In the genomic region with DNA sequence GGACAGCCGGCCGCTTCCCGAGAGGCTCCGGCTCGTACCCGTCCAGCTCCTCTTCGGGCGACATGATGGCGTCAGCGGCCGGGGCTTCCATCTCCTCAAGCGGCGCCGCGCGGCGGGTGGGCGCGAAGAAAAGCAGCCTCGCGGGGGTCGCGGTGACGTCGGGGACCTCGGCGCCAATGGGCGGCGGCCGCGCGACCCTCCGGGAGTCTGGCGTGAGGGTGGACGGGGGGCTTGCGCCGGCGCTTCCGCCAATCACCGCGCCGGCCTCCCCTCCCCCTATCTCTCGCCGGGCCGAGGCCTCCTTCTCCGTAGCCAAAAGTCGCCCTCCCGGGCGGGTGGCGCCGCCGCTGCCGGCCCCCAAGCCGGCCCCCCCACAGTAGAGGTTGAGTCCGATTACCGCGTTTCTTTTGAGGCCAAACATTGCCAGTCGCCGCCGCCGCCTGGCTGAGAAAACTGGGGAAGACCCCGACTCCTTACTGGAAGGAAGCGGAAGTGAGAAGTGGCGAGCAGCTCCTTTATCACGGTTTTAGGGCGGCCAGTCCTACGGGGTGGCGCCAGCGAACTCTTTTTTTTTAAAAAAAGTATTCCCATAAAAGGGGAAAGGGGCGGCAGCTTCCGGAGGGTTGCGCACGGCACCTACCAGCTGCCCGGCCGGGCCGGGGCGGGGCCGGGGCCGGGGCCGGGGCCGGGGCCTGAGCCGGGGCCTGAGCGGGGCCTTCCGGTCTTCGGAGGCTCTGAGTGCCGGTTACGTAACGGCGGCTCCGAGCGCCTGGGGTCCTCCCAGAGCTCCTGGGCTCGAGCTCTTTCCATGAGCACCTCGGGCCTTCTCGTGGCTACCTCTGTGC, we compare ENCODE assay signal across 8 cellular contexts. TPM values are rescaled to one million over a fixed set of nuclear protein-coding genes. Genes with fewer than 3 reads are reported as not detected.
A peak's percentile ranks its signal among the peaks of the same experiment; 100 is the strongest.
DNase-seq lines count a peak whose midpoint lies in the region; ATAC-seq and TF ChIP-seq lines count a peak whose summit lies in the region.

A gene (minus strand): TSS at position 501 of the 845 bp plus-strand sequence. CDS start 80 bp downstream, at position 421.

- no peaks in the 10 kb centered on the region for H3K27me3 ChIP-seq in BJ (ENCODE audit: control insufficient read depth, insufficient read depth, low read length)

- H3K27ac Mint-ChIP-seq in activated CD4-positive, alpha-beta T cell treated with anti-CD3 and anti-CD28 coated beads, Interleukin-2, amount 10 ng/mL, durations not matched to agents 7 days and 5 days = peak within 1 kb of the TSS; percentile 98

- H3K27me3 Mint-ChIP-seq in activated CD4-positive, alpha-beta T cell treated with anti-CD3 and anti-CD28 coated beads, Interleukin-2, amount 10 ng/mL, durations not matched to agents 7 days and 5 days = no peaks in the 10 kb centered on the region

- H3K36me3 Mint-ChIP-seq in activated CD4-positive, alpha-beta T cell treated with anti-CD3 and anti-CD28 coated beads, Interleukin-2, amount 10 ng/mL, durations not matched to agents 7 days and 5 days (ENCODE audit: low read depth) = peaks cover 54% of the 10 kb centered on the region

- CTCF ChIA-PET in BJ (lab: Yijun Ruan, JAX) = interaction anchor here (0.5 to 8.4 kb wide), 12 partner anchors 8 to 506 kb away, joined by 3 to 72 read pairs (median 3); no protein-coding TSS in a partner anchor
- CTCF ChIA-PET in activated CD4-positive, alpha-beta T cell treated with anti-CD3 and anti-CD28 coated beads, Interleukin-2, amount 10 ng/mL, durations not matched to agents 7 days and 5 days (lab: Charles Lee) = interaction anchor here (0.7 to 14.6 kb wide), 12 partner anchors 9 to 467 kb away, joined by 3 to 158 read pairs (median 4); no protein-coding TSS in a partner anchor

- POLR2A ChIA-PET in BJ (lab: Charles Lee) = interaction anchor here (0.6 to 2.7 kb wide), 10 partner anchors 11 to 236 kb away, joined by 3 to 22 read pairs (median 5); a partner anchor contains a TSS
- POLR2A ChIA-PET in activated CD4-positive, alpha-beta T cell treated with anti-CD3 and anti-CD28 coated beads, Interleukin-2, amount 10 ng/mL, durations not matched to agents 7 days and 5 days (lab: Charles Lee) = interaction anchor here (0.6 to 4.6 kb wide), 8 partner anchors 9 to 50 kb away, joined by 3 to 50 read pairs (median 8); a partner anchor contains a TSS

- DNase-seq in BJ (ENCODE audit: low read depth) = peak; percentile 79
- peak; percentile 81 for DNase-seq in GM19240 (ENCODE audit: insufficient read length, low spot score)
- peak; percentile 98 to 100 for DNase-seq in NCI-H526 (lab: John Stamatoyannopoulos, UW)
- peak; percentile 93 for DNase-seq in activated CD4-positive, alpha-beta T cell treated with anti-CD3 and anti-CD28 coated beads, Interleukin-2, amount 10 ng/mL, durations not matched to agents 7 days and 5 days
- peak; percentile 97 for DNase-seq in coronary artery (ENCODE audit: low spot score)
- DNase-seq in left kidney (ENCODE audit: low read depth, low spot score) = peak; percentile 98
- DNase-seq in stimulated activated CD4-positive, alpha-beta T cell treated with anti-CD3 and anti-CD28 coated beads, Interleukin-1b, Interleukin-23, amount 100 ng/mL, for 48 hours = peak; percentile 91

- H3K4me1 Mint-ChIP-seq in activated CD4-positive, alpha-beta T cell treated with anti-CD3 and anti-CD28 coated beads, Interleukin-2, amount 10 ng/mL, durations not matched to agents 7 days and 5 days = peaks cover 25% of the 10 kb centered on the region

- peak; percentile 70 for ATAC-seq in HG03457 (IDR thresholded peaks at IDR 0.05; ENCODE audit: unreplicated experiment)

- peak within 1 kb of the TSS; percentile 99 for H3K4me3 Mint-ChIP-seq in activated CD4-positive, alpha-beta T cell treated with anti-CD3 and anti-CD28 coated beads, Interleukin-2, amount 10 ng/mL, durations not matched to agents 7 days and 5 days

- no peaks in the 10 kb centered on the region for H3K9me3 Mint-ChIP-seq in activated CD4-positive, alpha-beta T cell treated with anti-CD3 and anti-CD28 coated beads, Interleukin-2, amount 10 ng/mL, durations not matched to agents 7 days and 5 days

- H3K36me3 ChIP-seq in BJ (ENCODE audit: control insufficient read depth, insufficient read depth, low read length) = peaks cover 10% of the 10 kb centered on the region

- peak within 1 kb of the TSS; percentile 74 for H3K4me3 ChIP-seq in BJ (ENCODE audit: low read depth, low read length)
- peak within 1 kb of the TSS; percentile 87 for H3K4me3 ChIP-seq in coronary artery

- TF ChIP-seq CTCF in BJ (IDR thresholded peaks at IDR 0.05; ENCODE audit: insufficient read depth, low read depth, low read length) = 0 out of 2 replicates have a peak, but pooled peaks have one; percentile 11
- no peak for TF ChIP-seq CTCF in coronary artery (IDR thresholded peaks at IDR 0.05)

- H3K27ac ChIP-seq in coronary artery = peak within 1 kb of the TSS; percentile 98 to 99

RNA-seq across cellular contexts. Expression of the gene that starts here (rescaled TPM):
- polyA plus RNA-seq in BJ (2011; rRNA removed) = 45.4 and 80.5 TPM in 2 replicates
- 69.5 and 71.5 TPM in 2 replicates for polyA minus RNA-seq in BJ (2011; rRNA and poly(A)+ RNA removed)
- total RNA-seq in activated CD4-positive, alpha-beta T cell treated with anti-CD3 and anti-CD28 coated beads, Interleukin-2, amount 10 ng/mL, durations not matched to agents 7 days and 5 days = 100 to 1,000 TPM; 260 to 311 TPM

Comparison
In these comparisons a context has a peak if more than half of its experiments do, and no peak if none do; other contexts are left out.
1. Peak in every context shown above with its lines: DNase-seq, ATAC-seq, H3K4me3 ChIP-seq and H3K27ac ChIP-seq.